11 cellular contexts compared by ENCODE assay signal in the genomic region with DNA sequence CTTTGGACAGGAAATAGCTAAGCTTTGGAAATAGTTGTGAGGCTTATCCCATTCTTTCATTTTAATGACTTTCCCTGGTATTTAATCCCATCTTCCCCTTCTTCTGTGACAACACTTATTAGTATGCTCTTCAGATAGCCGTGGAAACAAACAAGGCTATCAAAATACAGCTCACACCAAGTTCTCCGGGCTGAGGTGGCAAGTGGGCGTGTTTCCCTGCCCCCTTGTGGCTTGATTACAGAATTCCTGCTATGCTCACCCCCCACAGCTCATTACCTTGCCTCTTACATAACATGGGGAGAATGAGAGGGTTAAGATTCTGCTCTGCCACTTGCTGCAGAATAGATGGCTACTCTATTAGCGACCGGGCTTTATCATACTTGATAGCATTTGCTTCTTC.
DNase-seq lines count a peak whose midpoint lies in the region; ATAC-seq and TF ChIP-seq lines count a peak whose summit lies in the region.
"Had no signal": no experiment of that assay in that cellular context is flagged by ENCODE, and none has a peak within 500 bp of the region (broad histone marks: within the 10 kb centered on the region; RNA-seq: fewer than 3 reads in every experiment).

No MANE protein-coding gene starts in this region.

- no peak overlapping the region for H3K4me3 ChIP-seq in retinal pigment epithelial cell (ENCODE audit: low read length)
- H3K4me3 ChIP-seq: BLaER1 had no signal

- H3K27me3 Mint-ChIP-seq in effector memory CD8-positive, alpha-beta T cell = no peaks in the 10 kb centered on the region
- H3K27me3 Mint-ChIP-seq: activated CD4-positive, alpha-beta memory T cell treated with anti-CD3 and anti-CD28 coated beads for 36 hours had no signal

- DNase-seq in NCI-H345 (lab: John Stamatoyannopoulos, UW) = peak; percentile 15
- DNase-seq in NCI-H345 treated with DMSO at 0.1 percent for 48 hours (lab: John Stamatoyannopoulos, UW; ENCODE audit: unreplicated experiment) = no peak
- DNase-seq in NCI-H2227 (lab: John Stamatoyannopoulos, UW; ENCODE audit: unreplicated experiment) = peak; percentile 27
- DNase-seq in dermis blood vessel endothelial cell = peak; percentile 71
- DNase-seq in retinal pigment epithelial cell (ENCODE audit: low read depth) = peak; percentile 80
- no peak for DNase-seq in activated naive CD4-positive, alpha-beta T cell treated with anti-CD3 and anti-CD28 coated beads, Interleukin-2, amount 50 U/mL, for 72 hours (ENCODE audit: low spot score in 2 of 2)
- no peak for DNase-seq in amniotic stem cell (lab: John Stamatoyannopoulos, UW)
- DNase-seq in effector memory CD8-positive, alpha-beta T cell = no peak
- DNase-seq: activated CD4-positive, alpha-beta memory T cell treated with anti-CD3 and anti-CD28 coated beads for 36 hours; left cardiac atrium had no signal

- H3K36me3 Mint-ChIP-seq in activated naive CD4-positive, alpha-beta T cell treated with anti-CD3 and anti-CD28 coated beads, Interleukin-2, amount 50 U/mL, for 72 hours = no peaks in the 10 kb centered on the region
- no peaks in the 10 kb centered on the region for H3K36me3 Mint-ChIP-seq in effector memory CD8-positive, alpha-beta T cell (ENCODE audit: insufficient read depth)
- H3K36me3 Mint-ChIP-seq: activated CD4-positive, alpha-beta memory T cell treated with anti-CD3 and anti-CD28 coated beads for 36 hours had no signal

- no peak overlapping the region for H3K27ac Mint-ChIP-seq in activated naive CD4-positive, alpha-beta T cell treated with anti-CD3 and anti-CD28 coated beads, Interleukin-2, amount 50 U/mL, for 72 hours
- no peak overlapping the region for H3K27ac Mint-ChIP-seq in effector memory CD8-positive, alpha-beta T cell
- H3K27ac Mint-ChIP-seq: activated CD4-positive, alpha-beta memory T cell treated with anti-CD3 and anti-CD28 coated beads for 36 hours had no signal

- H3K9me3 Mint-ChIP-seq in activated naive CD4-positive, alpha-beta T cell treated with anti-CD3 and anti-CD28 coated beads, Interleukin-2, amount 50 U/mL, for 72 hours = no peaks in the 10 kb centered on the region
- no peaks in the 10 kb centered on the region for H3K9me3 Mint-ChIP-seq in effector memory CD8-positive, alpha-beta T cell
- H3K9me3 Mint-ChIP-seq: activated CD4-positive, alpha-beta memory T cell treated with anti-CD3 and anti-CD28 coated beads for 36 hours had no signal

- ATAC-seq in activated naive CD4-positive, alpha-beta T cell treated with anti-CD3 and anti-CD28 coated beads, Interleukin-2, amount 50 U/mL, for 72 hours = no peak
- ATAC-seq in effector memory CD8-positive, alpha-beta T cell (replicated peaks) = no peak
- ATAC-seq: left cardiac atrium had no signal

- H3K4me1 Mint-ChIP-seq in effector memory CD8-positive, alpha-beta T cell (ENCODE audit: low read depth in 2 of 2) = no peaks in the 10 kb centered on the region

- no peak overlapping the region for H3K4me3 Mint-ChIP-seq in effector memory CD8-positive, alpha-beta T cell
- H3K4me3 Mint-ChIP-seq: activated CD4-positive, alpha-beta memory T cell treated with anti-CD3 and anti-CD28 coated beads for 36 hours had no signal

- TF ChIP-seq CTCF in retinal pigment epithelial cell (conservative IDR thresholded peaks at IDR 0.05; ENCODE audit: low read depth, low read length) = peak; percentile 59

Comparison
In these comparisons a context has a peak if more than half of its experiments do, and no peak if none do; other contexts are left out.
1. DNase-seq: peak in NCI-H345 (single experiment), NCI-H2227 (single experiment), dermis blood vessel endothelial cell (single experiment) and retinal pigment epithelial cell (single experiment); none in NCI-H345 treated with DMSO at 0.1 percent for 48 hours (single experiment), activated naive CD4-positive, alpha-beta T cell treated with anti-CD3 and anti-CD28 coated beads, Interleukin-2, amount 50 U/mL, for 72 hours (0 of 2), amniotic stem cell (single experiment) and effector memory CD8-positive, alpha-beta T cell (0 of 3).